ENCODE assay signal across 2 cellular contexts in genomic region chr6:5031150-5031549, GRCh38.
TF ChIP-seq lines count a peak whose summit lies in the region.

No MANE protein-coding gene starts in this region.

TF ChIP-seq in SK-N-SH, 30 proteins besides CTCF, POLR2A, EP300 and RAD21 (continued from another document):
- TF ChIP-seq IRF3 (IDR thresholded peaks at IDR 0.05; ENCODE audit: low read depth, low read length) = no peak
- TF ChIP-seq ELF1 (IDR thresholded peaks at IDR 0.05) = no peak
- TF ChIP-seq USF2 (IDR thresholded peaks at IDR 0.05; ENCODE audit: borderline replicate concordance, low read depth, low read length) = no peak
- TF ChIP-seq TCF12 (IDR thresholded peaks at IDR 0.05) = no peak
- TF ChIP-seq TAF1 (IDR thresholded peaks at IDR 0.05; ENCODE audit: borderline replicate concordance, low read depth, low read length) = no peak
- no peak for TF ChIP-seq TEAD4 (IDR thresholded peaks at IDR 0.05; ENCODE audit: borderline replicate concordance, insufficient read depth)
- TF ChIP-seq SIN3A (IDR thresholded peaks at IDR 0.05; ENCODE audit: borderline replicate concordance, low read depth, low read length) = no peak
- TF ChIP-seq CHD2 (IDR thresholded peaks at IDR 0.05; ENCODE audit: low read length, partially characterized antibody) = no peak
- TF ChIP-seq RFX5 (IDR thresholded peaks at IDR 0.05; ENCODE audit: low read length) = no peak
- no peak for TF ChIP-seq JUND (IDR thresholded peaks at IDR 0.05)

TF ChIP-seq in SK-N-SH treated with all-trans-retinoic acid at 6 μM for 48 hours, 23 proteins besides CTCF, POLR2A, EP300 and RAD21 (continued from another document):
- TF ChIP-seq ISL1 (CRISPR knock-in tag; IDR thresholded peaks at IDR 0.05) (no peak), ZFP30 (CRISPR knock-in tag; IDR thresholded peaks at IDR 0.05) (no peak), ZC3H10 (CRISPR knock-in tag; IDR thresholded peaks at IDR 0.05) (no peak), GLIS3 (CRISPR knock-in tag; IDR thresholded peaks at IDR 0.05) (no peak), PATZ1 (CRISPR knock-in tag; IDR thresholded peaks at IDR 0.05; ENCODE audit: borderline replicate concordance) (no peak), CSDC2 (CRISPR knock-in tag; IDR thresholded peaks at IDR 0.05) (no peak), ZNF70 (CRISPR knock-in tag; IDR thresholded peaks at IDR 0.05) (no peak)
